ENCODE assay signal across 22 cellular contexts in the genomic region with DNA sequence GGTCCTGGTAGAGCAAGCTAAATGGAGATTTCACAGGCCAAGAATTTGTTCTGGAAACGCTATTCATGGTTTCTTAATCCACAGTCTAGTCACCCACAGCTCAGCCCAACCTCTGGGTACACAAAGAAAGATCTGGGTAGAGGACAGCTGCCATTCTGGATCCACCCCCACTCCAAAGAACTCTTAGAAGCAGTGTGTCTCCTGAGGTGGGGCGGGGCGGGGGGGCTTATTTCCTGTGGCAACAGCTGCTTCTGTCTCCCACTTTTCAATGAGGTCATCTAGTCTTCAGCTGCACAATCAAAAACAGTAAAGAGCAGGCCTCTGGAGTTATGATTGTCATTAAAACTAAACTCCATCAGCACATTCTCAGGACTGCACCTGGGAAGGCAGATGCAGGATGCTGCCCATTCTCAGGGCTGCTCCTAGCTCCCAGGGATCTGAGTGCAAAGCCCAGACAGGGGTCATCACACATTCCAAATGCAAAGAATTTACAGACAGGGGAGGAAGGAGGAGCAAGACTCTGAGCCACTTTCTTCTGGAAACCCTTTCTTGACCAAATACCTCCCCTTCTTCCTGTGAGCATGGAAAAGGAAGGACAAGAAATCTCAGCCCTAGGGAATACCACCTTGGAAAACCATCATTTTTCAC.
DNase-seq lines count a peak whose midpoint lies in the region; ATAC-seq and TF ChIP-seq lines count a peak whose summit lies in the region.
"Had no signal": no experiment of that assay in that cellular context is flagged by ENCODE, and none has a peak within 500 bp of the region (broad histone marks: within the 10 kb centered on the region; RNA-seq: fewer than 3 reads in every experiment).

No MANE protein-coding gene starts in this region.

- H3K27ac ChIP-seq in BLaER1 treated with 17β-estradiol and CSF1 and Interleukin-3, amounts not matched to agents 10 nM and 100 nM: peak overlapping the region in 9 of 11 experiments; percentile 47 to 82 (median 64); a peak in 17 of 22 replicates
- H3K27ac ChIP-seq in OCI-LY7 (ENCODE audit: low read depth, low read length, poor library complexity, severe bottlenecking): no peak overlapping the region
- H3K27ac ChIP-seq: adrenal gland, esophagus squamous epithelium, lower lobe of right lung, PC-9, testis had no signal

- H3K4me2 ChIP-seq in BLaER1 treated with 17β-estradiol and CSF1 and Interleukin-3, amounts not matched to agents 10 nM and 100 nM: peak overlapping the region; percentile 48 to 76 (median 64)
- no peak overlapping the region for H3K4me2 ChIP-seq in OCI-LY7 (ENCODE audit: low read length)
- H3K4me2 ChIP-seq: PC-9, SK-N-SH had no signal

- DNase-seq in DMS53 treated with DMSO at 0.1 percent for 48 hours (lab: John Stamatoyannopoulos, UW; ENCODE audit: unreplicated experiment) (peak; percentile 25), NCI-H524 treated with DMSO at 0.1 percent for 48 hours (lab: John Stamatoyannopoulos, UW) (peak; percentile 59), islet precursor cell (peak; percentile 76), GM13977 (ENCODE audit: low spot score) (no peak), OCI-LY7 (ENCODE audit: low spot score) (no peak), MG63 (no peak)
- DNase-seq: activated CD4-positive, alpha-beta T cell treated with anti-CD3 and anti-CD28 coated beads for 1 hour; activated effector memory CD4-positive, alpha-beta T cell treated with Interleukin-2 at 50 U/mL for 16 hours; adrenal gland; caudate nucleus; esophagus squamous epithelium; glutamatergic neuron; Kasumi-1; lower lobe of right lung; naive thymus-derived CD8-positive, alpha-beta T cell; PC-9; SK-N-SH; stimulated activated CD4-positive, alpha-beta T cell treated with anti-CD3 and anti-CD28 coated beads, Interleukin-12 subunit alpha, Interleukin-12 subunit beta, amount 100 ng/mL, for 4 hours; T1000; testis had no signal

- CTCF ChIA-PET in OCI-LY7 (lab: Charles Lee; ENCODE audit: unreplicated experiment): no interaction called here

- ATAC-seq in GM21825 (IDR thresholded peaks at IDR 0.05; ENCODE audit: unreplicated experiment): no peak
- ATAC-seq: lower lobe of right lung had no signal

- H3K9me2 ChIP-seq in OCI-LY7 (ENCODE audit: insufficient read depth, low read length): no peaks in the 10 kb centered on the region
- H3K9me2 ChIP-seq: SK-N-SH had no signal

- in situ Hi-C loops in GM13977 (cut with MboI; ENCODE audit: low pct_unique_long_range_greater_than_20kb, low sequenced_read_pairs, unreplicated experiment): no loop called here

- H3K9ac ChIP-seq in BLaER1 treated with 17β-estradiol and CSF1 and Interleukin-3, amounts not matched to agents 10 nM and 100 nM: peak overlapping the region in 8 of 11 experiments; percentile 4 to 69 (median 43); a peak in 10 of 22 replicates
- H3K9ac ChIP-seq: SK-N-SH had no signal

- peaks cover 0 to 17% (median 0%) of the 10 kb centered on the region in 11 experiments; a peak in 9 of 22 replicates for H3K9me3 ChIP-seq in BLaER1 treated with 17β-estradiol and CSF1 and Interleukin-3, amounts not matched to agents 10 nM and 100 nM (replicated peaks in 1 of 11)
- H3K9me3 ChIP-seq in OCI-LY7 (ENCODE audit: low read length) (no peaks in the 10 kb centered on the region), MG63 (no peaks in the 10 kb centered on the region)
- H3K9me3 ChIP-seq: adrenal gland, esophagus squamous epithelium, lower lobe of right lung, SK-N-SH, testis had no signal

- peaks cover 22 to 37% (median 31%) of the 10 kb centered on the region in 10 experiments for H3K4me1 ChIP-seq in BLaER1 treated with 17β-estradiol and CSF1 and Interleukin-3, amounts not matched to agents 10 nM and 100 nM
- H3K4me1 ChIP-seq in OCI-LY7 (ENCODE audit: insufficient read depth, low read length, poor library complexity, severe bottlenecking): no peaks in the 10 kb centered on the region
- H3K4me1 ChIP-seq: adrenal gland, esophagus squamous epithelium, lower lobe of right lung, testis had no signal

- intact Hi-C loops in OCI-LY7 (cut with micrococcal nuclease; ENCODE audit: unreplicated experiment): no loop called here

- no peak overlapping the region for H2AFZ ChIP-seq in OCI-LY7 (ENCODE audit: low read length)
- H2AFZ ChIP-seq: PC-9 had no signal

- TF ChIP-seq CTCF in GM13977 (IDR thresholded peaks at IDR 0.05; ENCODE audit: extremely low read depth, insufficient read depth, missing control alignments) (no peak), OCI-LY7 (conservative IDR thresholded peaks at IDR 0.05; ENCODE audit: low read length) (no peak)

- POLR2A ChIA-PET in OCI-LY7 (lab: Charles Lee): no interaction called here

- BruUV-seq in OCI-LY7 (replicated peaks; lab: Mats Ljungman, UMichigan): no TSS peak

- H3K27me3 ChIP-seq in BLaER1 treated with 17β-estradiol and CSF1 and Interleukin-3, amounts not matched to agents 10 nM and 100 nM: peaks cover 95 to 100% (median 99%) of the 10 kb centered on the region in 11 experiments
- no peaks in the 10 kb centered on the region for H3K27me3 ChIP-seq in MG63
- H3K27me3 ChIP-seq: esophagus squamous epithelium, testis had no signal

- H3K79me2 ChIP-seq in OCI-LY7 (ENCODE audit: insufficient read depth, low read depth, low read length): no peaks in the 10 kb centered on the region

- no peak overlapping the region for H3K4me3 ChIP-seq in BLaER1 treated with 17β-estradiol and CSF1 and Interleukin-3, amounts not matched to agents 10 nM and 100 nM
- H3K4me3 ChIP-seq in OCI-LY7 (ENCODE audit: low read depth, low read length, poor library complexity, severe bottlenecking) (no peak overlapping the region), MG63 (no peak overlapping the region)
- H3K4me3 ChIP-seq: adrenal gland, esophagus squamous epithelium, lower lobe of right lung, PC-9, testis had no signal

- H4K20me1 ChIP-seq in BLaER1 treated with 17β-estradiol and CSF1 and Interleukin-3, amounts not matched to agents 10 nM and 100 nM: peaks cover 0 to 22% (median 0%) of the 10 kb centered on the region in 11 experiments; a peak in 4 of 22 replicates
- H4K20me1 ChIP-seq in OCI-LY7 (ENCODE audit: insufficient read depth, low read length): no peaks in the 10 kb centered on the region

- H3K36me3 ChIP-seq in BLaER1 treated with 17β-estradiol and CSF1 and Interleukin-3, amounts not matched to agents 10 nM and 100 nM: no peaks in the 10 kb centered on the region
- H3K36me3 ChIP-seq in OCI-LY7 (ENCODE audit: insufficient read depth, low read length) (no peaks in the 10 kb centered on the region), MG63 (no peaks in the 10 kb centered on the region)
- H3K36me3 ChIP-seq: adrenal gland, esophagus squamous epithelium, lower lobe of right lung had no signal

Comparison
In these comparisons a context has a peak if more than half of its experiments do, and no peak if none do; other contexts are left out.
1. DNase-seq: peak in DMS53 treated with DMSO at 0.1 percent for 48 hours (single experiment), NCI-H524 treated with DMSO at 0.1 percent for 48 hours (single experiment) and islet precursor cell (single experiment); none in GM13977 (single experiment), OCI-LY7 (single experiment) and MG63 (single experiment).